ENCODE assay signal across 1 cellular context in genomic region chr10:5659702-5660528, GRCh38.
TF ChIP-seq lines count a peak whose summit lies in the region.

No MANE protein-coding gene starts in this region.

TF ChIP-seq in HepG2, 621 proteins besides CTCF, POLR2A, EP300 and RAD21 (continued from another document and continues in another):
- TF ChIP-seq CSRNP2 (CRISPR knock-in tag; conservative IDR thresholded peaks at IDR 0.05; ENCODE audit: low read depth) (no peak), ZNF652 (CRISPR knock-in tag; IDR thresholded peaks at IDR 0.05; ENCODE audit: borderline replicate concordance, low read depth) (no peak), ZNF446 (CRISPR knock-in tag; IDR thresholded peaks at IDR 0.05) (no peak), CEBPZ (IDR thresholded peaks at IDR 0.05; ENCODE audit: low read length) (no peak), ZNF580 (CRISPR knock-in tag; IDR thresholded peaks at IDR 0.05; ENCODE audit: borderline replicate concordance, low read depth) (peak; percentile 26; the same call in 1 of the 2 replicates), GATAD1 (CRISPR knock-in tag; IDR thresholded peaks at IDR 0.05) (no peak), ZSCAN25 (CRISPR knock-in tag; IDR thresholded peaks at IDR 0.05) (peak; percentile 46), GTF2F1 (IDR thresholded peaks at IDR 0.05; ENCODE audit: low read length) (no peak), PTBP1 (IDR thresholded peaks at IDR 0.05; ENCODE audit: low read depth, low read length, poor library complexity, severe bottlenecking) (no peak), FOXA3 (CRISPR knock-in tag; IDR thresholded peaks at IDR 0.05) (peak; percentile 91), ETV5 (CRISPR knock-in tag; IDR thresholded peaks at IDR 0.05; ENCODE audit: borderline replicate concordance) (peak; percentile 87; the same call in 1 of the 2 replicates), ZNF207 (IDR thresholded peaks at IDR 0.05; ENCODE audit: borderline replicate concordance) (no peak), ZNF562 (CRISPR knock-in tag; IDR thresholded peaks at IDR 0.05; ENCODE audit: borderline replicate concordance) (no peak), ZNF740 (CRISPR knock-in tag; IDR thresholded peaks at IDR 0.05) (no peak), ARNT2 (CRISPR knock-in tag; IDR thresholded peaks at IDR 0.05; ENCODE audit: low read depth) (no peak), ZFYVE20 (CRISPR knock-in tag; IDR thresholded peaks at IDR 0.05; ENCODE audit: borderline replicate concordance, low read depth) (no peak), ZNF567 (CRISPR knock-in tag; IDR thresholded peaks at IDR 0.05; ENCODE audit: borderline replicate concordance) (no peak; the same call in 1 of the 2 replicates), NFE2L1 (CRISPR knock-in tag; IDR thresholded peaks at IDR 0.05; ENCODE audit: borderline replicate concordance) (no peak; the same call in 1 of the 2 replicates), CSRNP1 (CRISPR knock-in tag; IDR thresholded peaks at IDR 0.05) (0 out of 2 replicates have a peak, but pooled peaks have one; percentile 57), ARNTL (CRISPR knock-in tag; IDR thresholded peaks at IDR 0.05) (peak; percentile 72), HNF1A (IDR thresholded peaks at IDR 0.05; ENCODE audit: low read depth) (peak; percentile 34; the same call in 1 of the 2 replicates), HNF1A (CRISPR knock-in tag; IDR thresholded peaks at IDR 0.05; ENCODE audit: borderline replicate concordance) (no peak), TFDP2 (CRISPR knock-in tag; IDR thresholded peaks at IDR 0.05) (peak; percentile 21), NFYB (CRISPR knock-in tag; IDR thresholded peaks at IDR 0.05) (no peak), TRAFD1 (CRISPR knock-in tag; IDR thresholded peaks at IDR 0.05; ENCODE audit: borderline replicate concordance) (no peak), PATZ1 (CRISPR knock-in tag; IDR thresholded peaks at IDR 0.05) (peak; percentile 76), RFXAP (CRISPR knock-in tag; IDR thresholded peaks at IDR 0.05; ENCODE audit: borderline replicate concordance) (0 out of 2 replicates have a peak, but pooled peaks have one; percentile 46), MTF1 (CRISPR knock-in tag; IDR thresholded peaks at IDR 0.05) (no peak), HOMEZ (CRISPR knock-in tag; IDR thresholded peaks at IDR 0.05; ENCODE audit: low read depth) (peak; percentile 44; the same call in 1 of the 2 replicates), JUNB (CRISPR knock-in tag; IDR thresholded peaks at IDR 0.05; ENCODE audit: borderline replicate concordance) (peak; percentile 66; the same call in 1 of the 2 replicates), ZNF274 (CRISPR knock-in tag; IDR thresholded peaks at IDR 0.05) (no peak), SOX5 (CRISPR knock-in tag; IDR thresholded peaks at IDR 0.05; ENCODE audit: borderline replicate concordance) (0 out of 2 replicates have a peak, but pooled peaks have one; percentile 69), ZNF597 (CRISPR knock-in tag; IDR thresholded peaks at IDR 0.05) (no peak), ZNF850 (CRISPR knock-in tag; conservative IDR thresholded peaks at IDR 0.05) (no peak), THYN1 (CRISPR knock-in tag; IDR thresholded peaks at IDR 0.05; ENCODE audit: borderline replicate concordance, low read depth) (no peak), ZNF451 (CRISPR knock-in tag; IDR thresholded peaks at IDR 0.05) (no peak), ZNF343 (CRISPR knock-in tag; IDR thresholded peaks at IDR 0.05) (no peak; the same call in 1 of the 2 replicates), AHR (CRISPR knock-in tag; IDR thresholded peaks at IDR 0.05) (no peak)
